ENCODE assay signal across 12 cellular contexts in the genomic region with DNA sequence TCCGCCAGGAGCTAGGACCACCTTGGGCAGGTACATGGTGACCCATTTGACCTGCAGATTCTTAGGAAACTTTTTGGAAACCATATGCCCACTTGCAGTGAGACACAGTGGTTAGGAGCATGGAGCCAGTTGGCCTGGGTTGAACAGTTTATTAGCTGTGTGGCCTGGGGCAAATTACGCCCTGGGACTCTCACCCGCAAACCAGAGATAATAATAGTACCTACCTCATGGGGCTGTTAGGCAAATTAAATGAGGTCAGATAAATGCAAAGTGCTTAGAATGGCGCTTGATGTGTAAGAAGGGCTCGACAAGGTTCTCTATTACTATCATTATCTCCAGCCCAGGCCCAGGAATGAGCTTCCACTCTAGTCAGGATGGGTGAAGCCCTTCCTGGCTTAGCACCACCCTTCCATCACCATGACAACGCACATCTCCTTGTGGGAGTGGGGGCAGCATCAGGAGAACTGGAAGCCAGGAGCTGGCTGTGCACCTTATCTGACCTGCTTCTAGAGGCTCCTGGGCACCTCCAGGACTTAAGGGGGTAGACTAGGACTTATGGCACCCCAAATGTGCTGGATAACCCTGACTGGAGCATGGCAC. TPM values are rescaled to one million over a fixed set of nuclear protein-coding genes. Genes with fewer than 3 reads are reported as not detected.
DNase-seq lines count a peak whose midpoint lies in the region; ATAC-seq and TF ChIP-seq lines count a peak whose summit lies in the region.
"Had no signal": no experiment of that assay in that cellular context is flagged by ENCODE, and none has a peak within 500 bp of the region (broad histone marks: within the 10 kb centered on the region; RNA-seq: fewer than 3 reads in every experiment).

No MANE protein-coding gene starts in this region.

- H4K8ac ChIP-seq in mesendoderm (ENCODE audit: low read depth, low read length) (no peak overlapping the region), neuronal stem cell (ENCODE audit: low read depth, low read length) (no peak overlapping the region)

- H3K9me3 ChIP-seq in neuronal stem cell (replicated peaks in 1 of 2; ENCODE audit: control insufficient read depth in 2 of 2, insufficient read depth in 1 of 2, low read depth in 1 of 2, low read length in 2 of 2) (peaks cover 0 to 5% of the 10 kb centered on the region in 2 donors), PC-9 (ENCODE audit: insufficient read depth, low read depth) (no peaks in the 10 kb centered on the region)

- H2AFZ ChIP-seq in GM23338, result no peak overlapping the region
- H2AFZ ChIP-seq in neuronal stem cell (ENCODE audit: low read length), result no peak overlapping the region
- H2AFZ ChIP-seq in PC-9, result no peak overlapping the region

- POLR2A ChIA-PET in PC-9 (lab: Charles Lee; ENCODE audit: unreplicated experiment), result interaction anchor here (0.5 to 0.6 kb wide), 3 partner anchors 19 to 327 kb away, joined by 6 to 7 read pairs (median 7); no protein-coding TSS in a partner anchor

- 0 out of 2 replicates have a peak overlapping the region, but pooled peaks have one; percentile 55 for H3K4me2 ChIP-seq in GM23338
- no peak overlapping the region for H3K4me2 ChIP-seq in mesendoderm (ENCODE audit: low read length)
- H3K4me2 ChIP-seq in neuronal stem cell (ENCODE audit: insufficient read depth, low read length, poor library complexity, severe bottlenecking), result no peak overlapping the region
- H3K4me2 ChIP-seq in PC-9, result no peak overlapping the region
- H3K4me2 ChIP-seq: smooth muscle cell had no signal

- no peak for TF ChIP-seq CTCF in GM23338 (conservative IDR thresholded peaks at IDR 0.05; ENCODE audit: low read depth in 2 of 2)
- TF ChIP-seq CTCF in PC-9 (conservative IDR thresholded peaks at IDR 0.05), result no peak

- CTCF ChIA-PET in PC-9 (lab: Charles Lee), result interaction anchor here (0.7 to 1.1 kb wide), 3 partner anchors 26 to 1529 kb away, joined by 3 to 13 read pairs (median 3); no protein-coding TSS in a partner anchor

- H3K56ac ChIP-seq in mesendoderm (ENCODE audit: low read length), result no peak overlapping the region

- peaks cover 3% of the 10 kb centered on the region; the same call in 2 of the 3 replicates for H3K9me3 Mint-ChIP-seq in GM23338
- no peaks in the 10 kb centered on the region for H3K9me3 Mint-ChIP-seq in activated T-helper 17 cell treated with anti-CD3 and anti-CD28 coated beads, Interleukin-2, amount 50 U/mL, for 72 hours

- H2AK5ac ChIP-seq in mesendoderm (ENCODE audit: low read length), result no peak overlapping the region
- H2AK5ac ChIP-seq in neuronal stem cell (ENCODE audit: low read depth, low read length), result no peak overlapping the region

- H2BK12ac ChIP-seq in neuronal stem cell (ENCODE audit: low read length), result no peak overlapping the region

- H3K79me1 ChIP-seq in mesendoderm (ENCODE audit: low read length), result no peaks in the 10 kb centered on the region
- no peaks in the 10 kb centered on the region for H3K79me1 ChIP-seq in neuronal stem cell (ENCODE audit: low read depth, low read length)

- ATAC-seq in GM18868 (IDR thresholded peaks at IDR 0.05; ENCODE audit: unreplicated experiment), result peak; percentile 68
- ATAC-seq in GM23338, result no peak
- no peak for ATAC-seq in activated T-helper 17 cell treated with anti-CD3 and anti-CD28 coated beads, Interleukin-2, amount 50 U/mL, for 72 hours (replicated peaks)
- ATAC-seq: PC-3 had no signal

- H2BK120ac ChIP-seq in mesendoderm (ENCODE audit: low read depth, low read length) (no peak overlapping the region), neuronal stem cell (ENCODE audit: low read depth, low read length) (no peak overlapping the region)

- no peak overlapping the region for H3K4me3 Mint-ChIP-seq in GM23338
- no peak overlapping the region for H3K4me3 Mint-ChIP-seq in activated T-helper 17 cell treated with anti-CD3 and anti-CD28 coated beads, Interleukin-2, amount 50 U/mL, for 72 hours

- H3K4me3 ChIP-seq in GM23338 (no peak overlapping the region), mesendoderm (ENCODE audit: low read length) (no peak overlapping the region), neuronal stem cell (ENCODE audit: low read length in 2 of 2) (no peak overlapping the region), PC-9 (no peak overlapping the region)
- H3K4me3 ChIP-seq: smooth muscle cell had no signal

- H3K9ac ChIP-seq in mesendoderm (ENCODE audit: low read length) (no peak overlapping the region), neuronal stem cell (ENCODE audit: low read depth, low read length, poor library complexity) (no peak overlapping the region)

- intact Hi-C loops in PC-9 (cut with micrococcal nuclease; ENCODE audit: unreplicated experiment), result no loop called here

- H3F3A ChIP-seq in GM23338 (replicated peaks; ENCODE audit: low read depth) (0 out of 2 replicates have a peak, but pooled peaks cover 6% of the 10 kb centered on the region), PC-9 (ENCODE audit: insufficient read depth, low read depth) (peaks cover 47% of the 10 kb centered on the region)

- DNase-seq in GM23338 (ENCODE audit: low spot score), result no peak
- DNase-seq in NCI-H2227 treated with DMSO at 0.1 percent for 48 hours (lab: John Stamatoyannopoulos, UW), result peak; percentile 73
- peak; percentile 53 for DNase-seq in mesendoderm
- DNase-seq in NCI-H2081 treated with DMSO at 0.1 percent for 48 hours (lab: John Stamatoyannopoulos, UW), result no peak
- no peak for DNase-seq in neuronal stem cell (ENCODE audit: low spot score)
- no peak for DNase-seq in PC-9
- DNase-seq: activated gamma-delta T cell, EL, PC-3 had no signal

- H3K27ac Mint-ChIP-seq in GM23338, result 0 out of 2 replicates have a peak overlapping the region, but pooled peaks have one; percentile 36
- no peak overlapping the region for H3K27ac Mint-ChIP-seq in activated T-helper 17 cell treated with anti-CD3 and anti-CD28 coated beads, Interleukin-2, amount 50 U/mL, for 72 hours

- no peak overlapping the region for H3K18ac ChIP-seq in mesendoderm (ENCODE audit: low read length)
- no peak overlapping the region for H3K18ac ChIP-seq in neuronal stem cell (ENCODE audit: low read length)

- H3K23ac ChIP-seq in mesendoderm (ENCODE audit: low read length) (no peak overlapping the region), neuronal stem cell (ENCODE audit: low read depth, low read length, poor library complexity) (no peak overlapping the region)

- H3K36me3 ChIP-seq in GM23338 (ENCODE audit: insufficient read depth) (no peaks in the 10 kb centered on the region), mesendoderm (ENCODE audit: control insufficient read depth, insufficient read depth, low read length) (no peaks in the 10 kb centered on the region), neuronal stem cell (replicated peaks in 1 of 2; ENCODE audit: control insufficient read depth in 2 of 2, insufficient read depth in 2 of 2, low read length in 2 of 2) (no peaks in the 10 kb centered on the region), PC-9 (ENCODE audit: low read depth) (no peaks in the 10 kb centered on the region)

- H3K4me1 Mint-ChIP-seq in GM23338, result peaks cover 31% of the 10 kb centered on the region
- H3K4me1 Mint-ChIP-seq in activated T-helper 17 cell treated with anti-CD3 and anti-CD28 coated beads, Interleukin-2, amount 50 U/mL, for 72 hours, result peaks cover 16% of the 10 kb centered on the region

- H2BK15ac ChIP-seq in mesendoderm (replicated peaks; ENCODE audit: low read depth), result no peak overlapping the region
- no peak overlapping the region for H2BK15ac ChIP-seq in neuronal stem cell (ENCODE audit: low read length)

- H3K9me2 ChIP-seq in GM23338 (ENCODE audit: insufficient read depth), result no peaks in the 10 kb centered on the region
- H3K9me2 ChIP-seq in PC-9 (ENCODE audit: insufficient read depth), result no peaks in the 10 kb centered on the region

- no peaks in the 10 kb centered on the region for H3K36me3 Mint-ChIP-seq in GM23338 (ENCODE audit: low read depth)
- H3K36me3 Mint-ChIP-seq in activated T-helper 17 cell treated with anti-CD3 and anti-CD28 coated beads, Interleukin-2, amount 50 U/mL, for 72 hours (ENCODE audit: low read depth), result no peaks in the 10 kb centered on the region

- no TSS peak for BruUV-seq in PC-9 (replicated peaks; lab: Mats Ljungman, UMichigan)

- H3K4ac ChIP-seq in mesendoderm (ENCODE audit: low read depth, low read length) (no peak overlapping the region), neuronal stem cell (ENCODE audit: low read length) (no peak overlapping the region)

- H2BK5ac ChIP-seq in mesendoderm (ENCODE audit: low read length), result no peak overlapping the region
- H2BK5ac ChIP-seq in neuronal stem cell (ENCODE audit: low read length), result no peak overlapping the region

- H3K27ac ChIP-seq in GM23338 (ENCODE audit: low read depth) (peak overlapping the region; percentile 19; the same call in 1 of the 2 replicates), mesendoderm (ENCODE audit: low read depth, low read length) (no peak overlapping the region), neuronal stem cell (replicated peaks; ENCODE audit: low read length) (no peak overlapping the region), PC-9 (no peak overlapping the region)

- H4K91ac ChIP-seq in neuronal stem cell (ENCODE audit: low read depth, low read length, poor library complexity), result no peak overlapping the region

- H3K4me1 ChIP-seq in GM23338 (ENCODE audit: insufficient read depth), result peaks cover 15% of the 10 kb centered on the region; the same call in 1 of the 2 replicates
- peaks cover 4% of the 10 kb centered on the region for H3K4me1 ChIP-seq in mesendoderm (ENCODE audit: control insufficient read depth, low read depth, low read length)
- H3K4me1 ChIP-seq in neuronal stem cell (ENCODE audit: control insufficient read depth in 2 of 2, insufficient read depth in 1 of 2, low read depth in 1 of 2, low read length in 2 of 2), result peaks cover 3 to 5% of the 10 kb centered on the region in 2 donors
- peaks cover 67% of the 10 kb centered on the region for H3K4me1 ChIP-seq in PC-9 (replicated peaks; ENCODE audit: insufficient read depth)

- H3K27me3 ChIP-seq in GM23338 (ENCODE audit: insufficient read depth) (peaks cover 23% of the 10 kb centered on the region), mesendoderm (ENCODE audit: insufficient read depth, low read length, poor library complexity) (peaks cover 9% of the 10 kb centered on the region), neuronal stem cell (ENCODE audit: control insufficient read depth in 3 of 3, insufficient read depth in 3 of 3, low read depth in 1 of 3, low read length in 3 of 3) (peaks cover 8 to 58% (median 26%) of the 10 kb centered on the region in 3 experiments), PC-9 (ENCODE audit: insufficient read depth, low read depth) (no peaks in the 10 kb centered on the region)

- peaks cover 33% of the 10 kb centered on the region for H3K27me3 Mint-ChIP-seq in GM23338 (ENCODE audit: insufficient read depth, low read depth, poor library complexity)
- peaks cover 20% of the 10 kb centered on the region for H3K27me3 Mint-ChIP-seq in activated T-helper 17 cell treated with anti-CD3 and anti-CD28 coated beads, Interleukin-2, amount 50 U/mL, for 72 hours

- H4K20me1 ChIP-seq in GM23338 (replicated peaks; ENCODE audit: insufficient read depth) (no peaks in the 10 kb centered on the region), PC-9 (ENCODE audit: insufficient read depth) (no peaks in the 10 kb centered on the region)

- WGBS in mesendoderm (ENCODE audit: extremely low coverage, insufficient coverage, low lambda C conversion rate), result no CpG with 5 or more reads among the region's 6 CpGs
- no CpG with 5 or more reads among the region's 6 CpGs for WGBS in neuronal stem cell (ENCODE audit: extremely low coverage in 2 of 2, insufficient read length in 2 of 2, insufficient replicate concordance in 1 of 2), 2 donors

- no peak overlapping the region for H3K14ac ChIP-seq in neuronal stem cell (ENCODE audit: low read length)

- H4K5ac ChIP-seq in mesendoderm (ENCODE audit: low read length), result no peak overlapping the region

- H3K79me2 ChIP-seq in GM23338 (replicated peaks; ENCODE audit: insufficient read depth) (no peaks in the 10 kb centered on the region), mesendoderm (ENCODE audit: control insufficient read depth, insufficient read depth, low read length) (no peaks in the 10 kb centered on the region), PC-9 (ENCODE audit: low read depth) (peaks cover 5% of the 10 kb centered on the region; the same call in 1 of the 2 replicates)

RNA-seq across cellular contexts. Expression of a gene that starts 5.1 kb away (rescaled TPM):
- total RNA-seq in GM23338 (2014; rRNA removed; shearing (Covaris generic)), result 2.5 and 3.1 TPM in 2 replicates
- polyA plus RNA-seq in GM23338 (2016; fragmentation: Nextera tagmentation; extraction: Ambion mirVana), result 0.92 TPM in 2 replicates
- polyA plus RNA-seq in mesendoderm (2013, experiment 1 of 2), result 0.37 TPM
- 0.34 TPM for polyA plus RNA-seq in mesendoderm (2013, experiment 2 of 2)
- 0.33 TPM for polyA plus RNA-seq in neuronal stem cell (2013, experiment 1 of 2)
- polyA plus RNA-seq in neuronal stem cell (2013, experiment 2 of 2), result 0.33 TPM
- total RNA-seq in PC-9 (2021), result 11.1 and 12.3 TPM in 2 replicates
- under 1 TPM in 1 of 2 donors, not detected in 1; 0.08 TPM for total RNA-seq in activated T-helper 17 cell treated with anti-CD3 and anti-CD28 coated beads, Interleukin-2, amount 50 U/mL, for 72 hours

RNA-seq across cellular contexts. Expression of a gene that starts 28.6 kb away (rescaled TPM):
- 16.2 and 16.7 TPM in 2 replicates for total RNA-seq in GM23338 (2014; rRNA removed; shearing (Covaris generic))
- 12.7 and 13.8 TPM in 2 replicates for polyA plus RNA-seq in GM23338 (2016; fragmentation: Nextera tagmentation; extraction: Ambion mirVana)
- polyA plus RNA-seq in mesendoderm (2013, experiment 1 of 2), result 7.9 TPM
- polyA plus RNA-seq in mesendoderm (2013, experiment 2 of 2), result 8.5 TPM
- 6.5 TPM for polyA plus RNA-seq in neuronal stem cell (2013, experiment 1 of 2)
- polyA plus RNA-seq in neuronal stem cell (2013, experiment 2 of 2), result 6.2 TPM
- total RNA-seq in PC-9 (2021), result 127 and 156 TPM in 2 replicates
- 1 to 10 TPM in 1 of 2 donors, under 1 TPM in 1; 0.22 to 1.2 TPM for total RNA-seq in activated T-helper 17 cell treated with anti-CD3 and anti-CD28 coated beads, Interleukin-2, amount 50 U/mL, for 72 hours

RNA-seq across cellular contexts. Expression of a gene that starts 52.9 kb away (rescaled TPM):
- total RNA-seq in GM23338 (2014; rRNA removed; shearing (Covaris generic)), result 0.21 TPM in 1 of 2 replicates, not detected in the other
- polyA plus RNA-seq in GM23338 (2016; fragmentation: Nextera tagmentation; extraction: Ambion mirVana), result 0.73 and 0.74 TPM in 2 replicates
- 0.10 TPM for polyA plus RNA-seq in mesendoderm (2013, experiment 1 of 2)
- polyA plus RNA-seq in mesendoderm (2013, experiment 2 of 2), result 0.10 TPM
- not detected for polyA plus RNA-seq in neuronal stem cell (2013, experiment 1 of 2)
- polyA plus RNA-seq in neuronal stem cell (2013, experiment 2 of 2), result not detected
- not detected in 2 replicates for total RNA-seq in PC-9 (2021)
- total RNA-seq in activated T-helper 17 cell treated with anti-CD3 and anti-CD28 coated beads, Interleukin-2, amount 50 U/mL, for 72 hours, result not detected
- total RNA-seq: PC-3, smooth muscle cell had no signal
- polyA plus RNA-seq: smooth muscle cell had no signal

Comparison
In these comparisons a context has a peak if more than half of its experiments do, and no peak if none do; other contexts are left out.
1. DNase-seq: peak in NCI-H2227 treated with DMSO at 0.1 percent for 48 hours (single experiment) and mesendoderm (single experiment); none in GM23338 (single experiment), NCI-H2081 treated with DMSO at 0.1 percent for 48 hours (single experiment), neuronal stem cell (single experiment) and PC-9 (0 of 2).